ENCODE assay signal across 8 cellular contexts in the genomic region with DNA sequence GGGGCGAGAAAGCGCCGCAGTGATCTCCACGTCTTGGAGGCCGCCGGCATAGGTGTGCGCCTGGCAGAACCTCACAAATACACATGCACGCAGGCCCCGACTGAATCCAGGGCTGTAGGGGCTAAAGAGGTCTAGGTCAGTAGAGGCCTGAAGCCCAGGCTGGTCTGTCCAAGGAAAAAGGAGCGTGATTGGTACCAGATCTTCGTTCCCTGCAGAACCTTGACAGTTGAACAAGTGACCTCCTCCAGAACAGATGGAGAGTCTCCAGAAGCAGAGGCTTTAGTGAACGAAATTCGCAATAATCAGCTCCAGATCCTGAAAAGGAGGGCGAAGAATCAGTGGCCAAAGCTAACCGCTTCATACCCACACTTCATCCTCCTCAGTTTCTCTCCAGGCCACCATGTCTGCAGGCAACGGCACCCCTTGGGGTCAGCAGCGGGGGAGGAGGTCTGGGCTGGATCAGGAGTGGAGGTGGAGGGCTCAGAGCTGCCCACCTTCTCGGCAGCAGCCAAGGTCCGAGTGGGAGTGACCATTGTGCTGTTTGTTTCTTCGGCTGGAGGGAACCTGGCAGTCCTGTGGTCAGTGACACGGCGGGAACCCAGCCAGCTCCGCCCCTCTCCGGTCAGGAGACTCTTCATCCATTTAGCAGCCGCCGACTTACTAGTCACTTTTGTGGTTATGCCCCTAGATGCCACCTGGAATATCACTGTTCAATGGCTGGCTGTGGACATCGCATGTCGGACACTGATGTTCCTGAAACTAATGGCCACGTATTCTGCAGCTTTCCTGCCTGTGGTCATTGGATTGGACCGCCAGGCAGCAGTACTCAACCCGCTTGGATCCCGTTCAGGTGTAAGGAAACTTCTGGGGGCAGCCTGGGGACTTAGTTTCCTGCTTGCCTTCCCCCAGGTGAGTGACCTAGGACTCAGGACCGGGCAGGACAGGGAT. TPM values are rescaled to one million over a fixed set of nuclear protein-coding genes. Genes with fewer than 3 reads are reported as not detected.
A peak's percentile ranks its signal among the peaks of the same experiment; 100 is the strongest.
DNase-seq lines count a peak whose midpoint lies in the region; ATAC-seq, FAIRE-seq and TF ChIP-seq lines count a peak whose summit lies in the region.

No MANE protein-coding gene starts in this region.

- H3K4me3 ChIP-seq in ACC112 (ENCODE audit: low read depth, low read length): peak overlapping the region; percentile 98
- peak overlapping the region; percentile 85 for H3K4me3 ChIP-seq in GM08714 (ENCODE audit: low read length)
- peak overlapping the region; percentile 63 for H3K4me3 ChIP-seq in K562
- peak overlapping the region; percentile 56 for H3K4me3 ChIP-seq in iPS-11a (ENCODE audit: low read depth, low read length)

- peaks cover 7% of the 10 kb centered on the region for H3K4me1 ChIP-seq in ACC112 (ENCODE audit: control insufficient read depth, insufficient read depth, low read length, unreplicated experiment)
- H3K4me1 ChIP-seq in K562 (replicated peaks in 1 of 2; ENCODE audit: control insufficient read depth in 2 of 2, insufficient read depth in 2 of 2, low read length in 2 of 2): peaks cover 7 to 23% of the 10 kb centered on the region in 2 experiments; a peak in 4 of 5 replicates

- peak overlapping the region; percentile 85 to 90 for H3K9ac ChIP-seq in K562 (ENCODE audit: insufficient read depth in 1 of 2, low read depth in 2 of 2, low read length in 2 of 2)

- H3K27me3 ChIP-seq in ACC112 (ENCODE audit: insufficient read depth, low read length) (no peaks in the 10 kb centered on the region), K562 (ENCODE audit: control insufficient read depth in 2 of 2, insufficient read depth in 2 of 2, low read length in 2 of 2) (no peaks in the 10 kb centered on the region)

- DNase-seq in NOMO-1 treated with DMSO at 0.1 percent for 48 hours (lab: John Stamatoyannopoulos, UW; ENCODE audit: unreplicated experiment) (peak; percentile 21), K562 (ENCODE audit: extremely low read depth in 1 of 4, low spot score in 3 of 4) (peak; percentile 57 to 82 (median 67)), sciatic nerve (ENCODE audit: low spot score) (peak; percentile 75)

- no peaks in the 10 kb centered on the region for H3K9me1 ChIP-seq in K562 (ENCODE audit: control insufficient read depth, insufficient read depth, low read length)

- no peak for TF ChIP-seq EP300 in K562 (IDR thresholded peaks at IDR 0.05; ENCODE audit: low read length)

- H3K36me3 ChIP-seq in ACC112 (ENCODE audit: insufficient read depth, low read length): peaks cover 8% of the 10 kb centered on the region
- H3K36me3 ChIP-seq in K562 (ENCODE audit: control insufficient read depth, insufficient read depth, low read length): peaks cover 28% of the 10 kb centered on the region; the same call in 2 of the 3 replicates

- in situ Hi-C loops in K562 (cut with MboI): no loop called here

- peak overlapping the region; percentile 93 for H3K4me2 ChIP-seq in K562 (ENCODE audit: insufficient read depth, low read length)

- peak; percentile 49 for FAIRE-seq in K562 (lab: Jason Lieb, UNC)

- no peak for TF ChIP-seq RAD21 in K562 (CRISPR knock-in tag; conservative IDR thresholded peaks at IDR 0.05 in 1 of 2, IDR thresholded peaks at IDR 0.05 in 1 of 2)

- WGBS in K562 (ENCODE audit: insufficient coverage, low coverage, missing lambda C conversion rate): 2% methylated on average over 33 of the region's 33 CpGs

- no peaks in the 10 kb centered on the region for H3K9me3 ChIP-seq in K562 (replicated peaks; ENCODE audit: control insufficient read depth, insufficient read depth, low read depth, low read length)

- ATAC-seq in HG02973 (IDR thresholded peaks at IDR 0.05; ENCODE audit: unreplicated experiment) (peak; percentile 68), K562 (peak; percentile 93), sciatic nerve (peak; percentile 35), GM19324 (IDR thresholded peaks at IDR 0.05; ENCODE audit: low FRiP score, unreplicated experiment) (no peak)

- POLR2A ChIA-PET in K562 (lab: Yijun Ruan, JAX): interaction anchor here (0.6 to 2.3 kb wide), 12 partner anchors 8 to 139 kb away, joined by 3 to 18 read pairs (median 4); a partner anchor contains a TSS

- peaks cover 10% of the 10 kb centered on the region for H3K79me2 ChIP-seq in ACC112 (ENCODE audit: control insufficient read depth, insufficient read depth, low read length, unreplicated experiment)
- H3K79me2 ChIP-seq in K562 (ENCODE audit: control insufficient read depth, insufficient read depth, low read length): peaks cover 8% of the 10 kb centered on the region

- H4K20me1 ChIP-seq in K562 (replicated peaks; ENCODE audit: control insufficient read depth, insufficient read depth, low read length): no peaks in the 10 kb centered on the region

- intact Hi-C loops in K562 (cut with micrococcal nuclease): no loop called here
- intact Hi-C loops in sciatic nerve (cut with DNase I): no loop called here

- 0 out of 6 replicates have a peak, but pooled peaks of 2 of the 3 experiments have one; percentile 7 to 10 for TF ChIP-seq CTCF in K562 (IDR thresholded peaks at IDR 0.05 in 2 of 3, conservative IDR thresholded peaks at IDR 0.05 in 1 of 3; ENCODE audit: insufficient read depth in 2 of 3, low read depth in 1 of 3, low read length in 3 of 3)

- CTCF ChIA-PET in K562 (lab: Yijun Ruan, JAX; ENCODE audit: low intra/inter-chr PET ratio): interaction anchor here (0.7 kb wide), 1 partner anchor 94 kb away, joined by 3 read pairs; no protein-coding TSS in a partner anchor

- TSS peak; percentile 76 for BruUV-seq in K562 (replicated peaks; lab: Mats Ljungman, UMichigan)

- no peak; the same call in none of the 2 replicates for TF ChIP-seq POLR2A in K562 (conservative IDR thresholded peaks at IDR 0.05)

- H3K27ac ChIP-seq in ACC112 (ENCODE audit: low read depth, low read length) (peak overlapping the region; percentile 68), K562 (ENCODE audit: extremely low read depth, low read depth, low read length) (peak overlapping the region; percentile 96)

- H2AFZ ChIP-seq in ACC112 (ENCODE audit: low read length, unreplicated experiment) (peak overlapping the region; percentile 100), K562 (ENCODE audit: low read depth, low read length) (peak overlapping the region; percentile 98)

RNA-seq across cellular contexts. Expression of a gene that starts 0.7 kb away (rescaled TPM):
- 12.2 and 19.4 TPM in 2 replicates for total RNA-seq in K562 (2011; cell fraction: chromatin; rRNA removed; ENCODE audit: low replicate concordance)
- total RNA-seq in K562 (2011; cell fraction: nucleolus; rRNA removed): 6.8 and 8.4 TPM in 2 replicates
- 14.8 and 21.1 TPM in 2 replicates for total RNA-seq in K562 (2011; cell fraction: nucleoplasm; rRNA removed)
- total RNA-seq in K562 (2014; rRNA removed) (13.2 and 18.8 TPM in 2 replicates), K562 (2014; rRNA removed; fragmentation: Illumina TruSeq; extraction: Trizol) (16.9 and 18.1 TPM in 2 replicates), K562 (2015; rRNA removed; fragmentation: Illumina TruSeq; extraction: Trizol) (18.5 and 18.6 TPM in 2 replicates), K562 (2021) (18.9 and 21.2 TPM in 2 replicates), sciatic nerve (20.7 TPM)
- polyA plus RNA-seq in K562 (2011; rRNA removed) (60.0 and 60.3 TPM in 2 replicates), K562 (2014; fragmentation: Illumina TruSeq; extraction: Trizol) (24.6 and 26.3 TPM in 2 replicates), K562 (2014; fragmentation: Nextera tagmentation; extraction: Ambion mirVana) (10 to 100 TPM; 42.3 to 52.7 TPM), K562 (2014; rRNA removed) (21.7 and 23.4 TPM in 2 replicates)
- 22.5 and 45.5 TPM in 2 replicates for polyA plus RNA-seq in K562 (2011; cell fraction: cytosol; rRNA removed)
- polyA plus RNA-seq in K562 (2011; cell fraction: nucleus; rRNA removed): 18.3 and 30.9 TPM in 2 replicates
- 26.1 and 28.8 TPM in 2 replicates for polyA plus RNA-seq in K562 (2012)
- 18.8 and 21.3 TPM in 2 replicates for polyA minus RNA-seq in K562 (2011; rRNA and poly(A)+ RNA removed)
- 10.7 and 11.7 TPM in 2 replicates for polyA minus RNA-seq in K562 (2011; cell fraction: cytosol; rRNA and poly(A)+ RNA removed)
- 5.0 and 6.7 TPM in 2 replicates for polyA minus RNA-seq in K562 (2011; cell fraction: nucleus; rRNA and poly(A)+ RNA removed)

RNA-seq across cellular contexts. Expression of a gene that starts 8.0 kb away (rescaled TPM):
- total RNA-seq in K562 (2011; cell fraction: chromatin; rRNA removed; ENCODE audit: low replicate concordance): 63.9 and 101 TPM in 2 replicates
- 34.0 and 44.1 TPM in 2 replicates for total RNA-seq in K562 (2011; cell fraction: nucleolus; rRNA removed)
- total RNA-seq in K562 (2011; cell fraction: nucleoplasm; rRNA removed): 61.8 and 68.6 TPM in 2 replicates
- 235 and 257 TPM in 2 replicates for total RNA-seq in K562 (2014; rRNA removed)
- total RNA-seq in K562 (2014; rRNA removed; fragmentation: Illumina TruSeq; extraction: Trizol): 228 and 266 TPM in 2 replicates
- total RNA-seq in K562 (2015; rRNA removed; fragmentation: Illumina TruSeq; extraction: Trizol): 283 and 291 TPM in 2 replicates
- 206 and 215 TPM in 2 replicates for total RNA-seq in K562 (2021)
- 152 and 225 TPM in 2 replicates for polyA plus RNA-seq in K562 (2011; rRNA removed)
- polyA plus RNA-seq in K562 (2011; cell fraction: cytosol; rRNA removed): 67.1 and 160 TPM in 2 replicates
- polyA plus RNA-seq in K562 (2011; cell fraction: nucleus; rRNA removed): 67.1 and 106 TPM in 2 replicates
- 172 and 328 TPM in 2 replicates for polyA plus RNA-seq in K562 (2012)
- polyA plus RNA-seq in K562 (2014; fragmentation: Illumina TruSeq; extraction: Trizol): 240 and 324 TPM in 2 replicates
- 1,000 to 10,000 TPM in 1 of 2 experiments, 100 to 1,000 TPM in 1; 763 to 1,035 TPM for polyA plus RNA-seq in K562 (2014; fragmentation: Nextera tagmentation; extraction: Ambion mirVana)
- 301 and 311 TPM in 2 replicates for polyA plus RNA-seq in K562 (2014; rRNA removed)
- 126 and 166 TPM in 2 replicates for polyA minus RNA-seq in K562 (2011; rRNA and poly(A)+ RNA removed)
- polyA minus RNA-seq in K562 (2011; cell fraction: cytosol; rRNA and poly(A)+ RNA removed): 31.0 and 43.5 TPM in 2 replicates
- polyA minus RNA-seq in K562 (2011; cell fraction: nucleus; rRNA and poly(A)+ RNA removed): 26.1 and 42.1 TPM in 2 replicates
- 93.8 TPM for total RNA-seq in sciatic nerve

RNA-seq across cellular contexts. Expression of a gene that starts 9.4 kb away (rescaled TPM):
- total RNA-seq in K562 (2011; cell fraction: chromatin; rRNA removed; ENCODE audit: low replicate concordance): 0.25 and 1.3 TPM in 2 replicates
- total RNA-seq in K562 (2011; cell fraction: nucleolus; rRNA removed): 0.39 and 0.83 TPM in 2 replicates
- 0.59 and 0.99 TPM in 2 replicates for total RNA-seq in K562 (2011; cell fraction: nucleoplasm; rRNA removed)
- total RNA-seq in K562 (2014; rRNA removed) (0.05 TPM in 1 of 2 replicates, not detected in the other), K562 (2014; rRNA removed; fragmentation: Illumina TruSeq; extraction: Trizol) (0.11 and 0.35 TPM in 2 replicates), K562 (2015; rRNA removed; fragmentation: Illumina TruSeq; extraction: Trizol) (0.08 and 0.14 TPM in 2 replicates), K562 (2021) (0.09 and 0.20 TPM in 2 replicates), sciatic nerve (9.6 TPM)
- polyA plus RNA-seq in K562 (2011; rRNA removed) (0.14 and 0.26 TPM in 2 replicates), K562 (2014; fragmentation: Illumina TruSeq; extraction: Trizol) (0.06 and 0.09 TPM in 2 replicates), K562 (2014; fragmentation: Nextera tagmentation; extraction: Ambion mirVana) (under 1 TPM; 0.08 TPM), K562 (2014; rRNA removed) (0.01 and 0.65 TPM in 2 replicates)
- polyA plus RNA-seq in K562 (2011; cell fraction: cytosol; rRNA removed): 0.04 and 0.09 TPM in 2 replicates
- 0.60 and 0.87 TPM in 2 replicates for polyA plus RNA-seq in K562 (2011; cell fraction: nucleus; rRNA removed)
- 0.14 and 0.21 TPM in 2 replicates for polyA plus RNA-seq in K562 (2012)
- polyA minus RNA-seq in K562 (2011; rRNA and poly(A)+ RNA removed): 0.06 TPM in 1 of 2 replicates, not detected in the other
- not detected in 2 replicates for polyA minus RNA-seq in K562 (2011; cell fraction: cytosol; rRNA and poly(A)+ RNA removed)
- polyA minus RNA-seq in K562 (2011; cell fraction: nucleus; rRNA and poly(A)+ RNA removed): 0.13 TPM in 1 of 2 replicates, not detected in the other

RNA-seq across cellular contexts. Expression of a gene that starts 33.6 kb away (rescaled TPM):
- total RNA-seq in K562 (2011; cell fraction: chromatin; rRNA removed; ENCODE audit: low replicate concordance): not detected in 2 replicates
- total RNA-seq in K562 (2011; cell fraction: nucleolus; rRNA removed): not detected in 2 replicates
- not detected in 2 replicates for total RNA-seq in K562 (2011; cell fraction: nucleoplasm; rRNA removed)
- total RNA-seq in K562 (2014; rRNA removed) (0.12 and 0.14 TPM in 2 replicates), K562 (2014; rRNA removed; fragmentation: Illumina TruSeq; extraction: Trizol) (0.07 TPM in 1 of 2 replicates, not detected in the other), K562 (2015; rRNA removed; fragmentation: Illumina TruSeq; extraction: Trizol) (0.08 TPM in 1 of 2 replicates, not detected in the other), K562 (2021) (0.07 TPM in 1 of 2 replicates, not detected in the other), sciatic nerve (3.8 TPM)
- polyA plus RNA-seq in K562 (2011; rRNA removed) (not detected in 2 replicates), K562 (2014; fragmentation: Illumina TruSeq; extraction: Trizol) (0.07 TPM in 1 of 2 replicates, not detected in the other), K562 (2014; fragmentation: Nextera tagmentation; extraction: Ambion mirVana) (not detected), K562 (2014; rRNA removed) (0.07 TPM in 1 of 2 replicates, not detected in the other)
- polyA plus RNA-seq in K562 (2011; cell fraction: cytosol; rRNA removed): 0.04 TPM in 1 of 2 replicates, not detected in the other
- 0.04 TPM in 1 of 2 replicates, not detected in the other for polyA plus RNA-seq in K562 (2011; cell fraction: nucleus; rRNA removed)
- 0.07 and 0.08 TPM in 2 replicates for polyA plus RNA-seq in K562 (2012)
- polyA minus RNA-seq in K562 (2011; rRNA and poly(A)+ RNA removed): not detected in 2 replicates
- not detected in 2 replicates for polyA minus RNA-seq in K562 (2011; cell fraction: cytosol; rRNA and poly(A)+ RNA removed)
- polyA minus RNA-seq in K562 (2011; cell fraction: nucleus; rRNA and poly(A)+ RNA removed): not detected in 2 replicates

RNA-seq across cellular contexts. Expression of a gene that starts 38.6 kb away (rescaled TPM):
- 5.2 and 6.2 TPM in 2 replicates for total RNA-seq in K562 (2011; cell fraction: chromatin; rRNA removed; ENCODE audit: low replicate concordance)
- total RNA-seq in K562 (2011; cell fraction: nucleolus; rRNA removed): 4.7 and 4.8 TPM in 2 replicates
- total RNA-seq in K562 (2011; cell fraction: nucleoplasm; rRNA removed): 8.9 and 14.7 TPM in 2 replicates
- total RNA-seq in K562 (2014; rRNA removed): 7.4 and 10.7 TPM in 2 replicates
- total RNA-seq in K562 (2014; rRNA removed; fragmentation: Illumina TruSeq; extraction: Trizol): 10.0 and 11.0 TPM in 2 replicates
- total RNA-seq in K562 (2015; rRNA removed; fragmentation: Illumina TruSeq; extraction: Trizol): 11.7 and 12.9 TPM in 2 replicates
- total RNA-seq in K562 (2021): 15.7 and 16.4 TPM in 2 replicates
- 20.6 and 26.5 TPM in 2 replicates for polyA plus RNA-seq in K562 (2011; rRNA removed)
- polyA plus RNA-seq in K562 (2011; cell fraction: cytosol; rRNA removed): 23.9 and 30.3 TPM in 2 replicates
- 5.3 and 5.5 TPM in 2 replicates for polyA plus RNA-seq in K562 (2011; cell fraction: nucleus; rRNA removed)
- 4.7 and 8.4 TPM in 2 replicates for polyA plus RNA-seq in K562 (2012)
- polyA plus RNA-seq in K562 (2014; fragmentation: Illumina TruSeq; extraction: Trizol): 10.5 and 12.5 TPM in 2 replicates
- 1 to 10 TPM; 4.6 to 9.2 TPM for polyA plus RNA-seq in K562 (2014; fragmentation: Nextera tagmentation; extraction: Ambion mirVana)
- polyA plus RNA-seq in K562 (2014; rRNA removed): 13.5 and 16.1 TPM in 2 replicates
- 17.0 and 21.0 TPM in 2 replicates for polyA minus RNA-seq in K562 (2011; rRNA and poly(A)+ RNA removed)
- polyA minus RNA-seq in K562 (2011; cell fraction: cytosol; rRNA and poly(A)+ RNA removed): 11.1 and 12.0 TPM in 2 replicates
- 1.8 and 3.0 TPM in 2 replicates for polyA minus RNA-seq in K562 (2011; cell fraction: nucleus; rRNA and poly(A)+ RNA removed)
- total RNA-seq in sciatic nerve: 57.6 TPM

Comparison
In these comparisons a context has a peak if more than half of its experiments do, and no peak if none do; other contexts are left out.
1. DNase-seq: peak in every context shown above with its lines; median percentile 75 in sciatic nerve; 67 in K562; 21 in NOMO-1 treated with DMSO at 0.1 percent for 48 hours.